ENCODE assay signal across 9 cellular contexts in genomic region chr6:160042014-160042773, GRCh38.
DNase-seq lines count a peak whose midpoint lies in the region; ATAC-seq and TF ChIP-seq lines count a peak whose summit lies in the region.
"Had no signal": no experiment of that assay in that cellular context is flagged by ENCODE, and none has a peak within 500 bp of the region (broad histone marks: within the 10 kb centered on the region; RNA-seq: fewer than 3 reads in every experiment).

No MANE protein-coding gene starts in this region.

- in situ Hi-C loops in GM23248 (cut with MboI): no loop called here

- peak overlapping the region; percentile 73 for H3K27ac ChIP-seq in GM23248

- no peak for TF ChIP-seq CTCF in fibroblast of pulmonary artery (IDR thresholded peaks at IDR 0.05; ENCODE audit: low read length, missing control alignments)

- no peaks in the 10 kb centered on the region for H3K79me2 ChIP-seq in GM23248 (ENCODE audit: insufficient read depth)

- H3K9ac ChIP-seq in GM23248: peak overlapping the region; percentile 50; the same call in 1 of the 2 replicates

- peak; percentile 40 for ATAC-seq in SK-N-SH treated with all-trans-retinoic acid at 6 μM for 48 hours
- peak; percentile 19 for ATAC-seq in sciatic nerve
- no peak for ATAC-seq in GM18861 (IDR thresholded peaks at IDR 0.05; ENCODE audit: unreplicated experiment)
- ATAC-seq in HG02852 (IDR thresholded peaks at IDR 0.05; ENCODE audit: unreplicated experiment): no peak
- ATAC-seq in GM21529 (IDR thresholded peaks at IDR 0.05; ENCODE audit: unreplicated experiment): no peak
- ATAC-seq: activated T-cell treated with anti-CD3 and anti-CD28 coated beads, Interleukin-2, amount 50 U/mL, for 4 hours had no signal

- H3K9me3 ChIP-seq in GM23248 (ENCODE audit: low read depth): no peaks in the 10 kb centered on the region

- no peak overlapping the region for H2AFZ ChIP-seq in GM23248

- H3K4me2 ChIP-seq in GM23248 (ENCODE audit: unreplicated experiment): peak overlapping the region; percentile 74

- peaks cover 32% of the 10 kb centered on the region for H3K4me1 ChIP-seq in GM23248 (ENCODE audit: insufficient read depth)

- no peaks in the 10 kb centered on the region for H3K9me2 ChIP-seq in GM23248 (ENCODE audit: insufficient read depth)

- no peaks in the 10 kb centered on the region for H3K27me3 ChIP-seq in GM23248 (replicated peaks; ENCODE audit: insufficient read depth)

- 72 to 74% methylated on average over 12 of the region's 12 CpGs for WGBS in GM23248 (ENCODE audit: low coverage in 1 of 2, low lambda C conversion rate in 2 of 2, missing lambda C conversion rate in 2 of 2), 2 experiments

- H3K4me3 ChIP-seq in GM23248 (peak overlapping the region; percentile 53), fibroblast of pulmonary artery (replicated peaks; ENCODE audit: low read depth, low read length) (no peak overlapping the region)

- DNase-seq in GM23248 (peak; percentile 79), fibroblast of pulmonary artery (ENCODE audit: low read depth) (peak; percentile 29), sciatic nerve (ENCODE audit: low spot score) (no peak), NCI-H146 treated with DMSO at 0.1 percent for 48 hours (lab: John Stamatoyannopoulos, UW; ENCODE audit: unreplicated experiment) (no peak)
- DNase-seq: activated T-cell treated with anti-CD3 and anti-CD28 coated beads, Interleukin-2, amount 50 U/mL, for 4 hours had no signal

- no peaks in the 10 kb centered on the region for H4K20me1 ChIP-seq in GM23248 (ENCODE audit: insufficient read depth)

- H3K36me3 ChIP-seq in GM23248 (ENCODE audit: low read depth): peaks cover 13% of the 10 kb centered on the region

- peaks cover 45% of the 10 kb centered on the region for H3F3A ChIP-seq in GM23248 (ENCODE audit: insufficient read depth)

- intact Hi-C loops in sciatic nerve (cut with DNase I): no loop called here

TF ChIP-seq in SK-N-SH treated with all-trans-retinoic acid at 6 μM for 48 hours, 23 proteins besides CTCF, POLR2A, EP300 and RAD21:
- TF ChIP-seq PPARA (CRISPR knock-in tag; IDR thresholded peaks at IDR 0.05; ENCODE audit: borderline replicate concordance): no peak
- TF ChIP-seq ZFP30 (CRISPR knock-in tag; IDR thresholded peaks at IDR 0.05): no peak
- no peak for TF ChIP-seq ZNF70 (CRISPR knock-in tag; IDR thresholded peaks at IDR 0.05)
TF ChIP-seq in SK-N-SH treated with all-trans-retinoic acid at 6 μM for 48 hours: peak in this region for 0.

Comparison
In these comparisons a context has a peak if more than half of its experiments do, and no peak if none do; other contexts are left out.
1. DNase-seq: peak in GM23248 (single experiment) and fibroblast of pulmonary artery (single experiment); none in sciatic nerve (single experiment) and NCI-H146 treated with DMSO at 0.1 percent for 48 hours (single experiment).
2. ATAC-seq: peak in SK-N-SH treated with all-trans-retinoic acid at 6 μM for 48 hours (single experiment) and sciatic nerve (single experiment); none in GM18861 (single experiment), HG02852 (single experiment) and GM21529 (single experiment).